In the genomic region with DNA sequence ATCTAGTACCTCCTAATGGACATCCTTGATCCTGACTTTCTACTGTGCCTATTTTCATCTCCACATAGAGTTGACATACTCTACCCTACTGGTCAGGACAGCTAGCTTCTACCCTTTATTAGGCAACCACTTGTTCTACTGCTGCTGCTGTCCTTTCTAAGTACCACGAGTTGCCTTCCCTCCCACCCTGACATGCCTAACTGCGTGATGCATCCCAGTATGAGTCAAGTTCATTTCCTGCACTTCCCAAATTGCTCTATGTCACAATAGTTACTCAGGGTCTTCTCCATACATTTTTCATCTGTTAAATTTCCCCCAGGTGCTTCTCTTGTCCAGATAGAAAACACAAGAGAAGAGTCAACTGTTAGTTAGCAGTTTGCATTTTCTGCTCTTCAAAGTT, we compare ENCODE assay signal across 15 cellular contexts.
DNase-seq lines count a peak whose midpoint lies in the region; ATAC-seq and TF ChIP-seq lines count a peak whose summit lies in the region.
"Had no signal": no experiment of that assay in that cellular context is flagged by ENCODE, and none has a peak within 500 bp of the region (broad histone marks: within the 10 kb centered on the region; RNA-seq: fewer than 3 reads in every experiment).

No MANE protein-coding gene starts in this region.

- H3K9ac ChIP-seq in mesenchymal stem cell (ENCODE audit: low read length) = no peak overlapping the region

- no peak overlapping the region for H2BK120ac ChIP-seq in mesenchymal stem cell (ENCODE audit: low read depth, low read length)

- no peak overlapping the region for H2BK12ac ChIP-seq in mesenchymal stem cell (ENCODE audit: low read length in 2 of 2)

- no peak overlapping the region for H4K8ac ChIP-seq in mesenchymal stem cell (ENCODE audit: low read length)

- no peak overlapping the region for H2AFZ ChIP-seq in mesenchymal stem cell (ENCODE audit: low read depth, low read length)

- no peak overlapping the region for H4K91ac ChIP-seq in mesenchymal stem cell (ENCODE audit: low read length)

- no peak overlapping the region for H2BK5ac ChIP-seq in mesenchymal stem cell (ENCODE audit: low read depth, low read length, poor library complexity, severe bottlenecking)

- H3K4me1 ChIP-seq in mesenchymal stem cell (ENCODE audit: control insufficient read depth, insufficient read depth, low read depth, low read length) = peaks cover 2% of the 10 kb centered on the region
- H3K4me1 ChIP-seq: heart right ventricle had no signal

- WGBS in mesenchymal stem cell = 4% methylated on average over 2 of the region's 2 CpGs

- no peak overlapping the region for H3K4ac ChIP-seq in mesenchymal stem cell (ENCODE audit: low read depth in 1 of 2, low read length in 2 of 2)

- H3K4me2 ChIP-seq in mesenchymal stem cell (ENCODE audit: low read length, poor library complexity, severe bottlenecking) = no peak overlapping the region

- peak overlapping the region; percentile 4 for H3K27ac ChIP-seq in mesenchymal stem cell (ENCODE audit: low read length, poor library complexity, severe bottlenecking)
- H3K27ac ChIP-seq: heart right ventricle had no signal

- H3K36me3 ChIP-seq in mesenchymal stem cell (ENCODE audit: control insufficient read depth in 1 of 2, insufficient read depth in 2 of 2, low read depth in 1 of 2, low read length in 2 of 2) = peaks cover 0 to 20% of the 10 kb centered on the region in 2 experiments
- H3K36me3 ChIP-seq: heart right ventricle had no signal

- H3K27me3 ChIP-seq in mesenchymal stem cell (ENCODE audit: control insufficient read depth in 1 of 2, insufficient read depth in 1 of 2, low read length in 2 of 2) = no peaks in the 10 kb centered on the region
- H3K27me3 ChIP-seq: heart right ventricle had no signal

- peak; percentile 32 for DNase-seq in CD1c-positive myeloid dendritic cell (ENCODE audit: extremely low spot score)
- DNase-seq in M059J (ENCODE audit: low read depth) = peak; percentile 74
- DNase-seq in choroid plexus epithelial cell (ENCODE audit: low read depth) = peak; percentile 55
- DNase-seq in mesenchymal stem cell = peak; percentile 38
- DNase-seq in stimulated activated CD8-positive, alpha-beta memory T cell treated with anti-CD3 and anti-CD28 coated beads, Interleukin-4, amount 100 ng/mL, for 48 hours = no peak
- DNase-seq in activated T-cell treated with anti-CD3 and anti-CD28 coated beads for 4 hours = no peak
- DNase-seq: activated CD4-positive, alpha-beta T cell treated with anti-CD3 and anti-CD28 coated beads for 4 hours; aorta; H7; heart right ventricle; left colon; NCI-H1048; NCI-H446 treated with DMSO at 0.1 percent for 48 hours had no signal

- no peak overlapping the region for H3K23ac ChIP-seq in mesenchymal stem cell (ENCODE audit: low read length in 2 of 2)

- H3K4me3 ChIP-seq in choroid plexus epithelial cell (ENCODE audit: low read depth, low read length) = no peak overlapping the region
- H3K4me3 ChIP-seq in mesenchymal stem cell (ENCODE audit: insufficient read depth in 1 of 2, low read depth in 1 of 2, low read length in 2 of 2) = no peak overlapping the region
- H3K4me3 ChIP-seq: heart right ventricle had no signal

- TF ChIP-seq CTCF in choroid plexus epithelial cell (conservative IDR thresholded peaks at IDR 0.05; ENCODE audit: low read depth, low read length) = no peak

- H2BK15ac ChIP-seq in mesenchymal stem cell (ENCODE audit: low read depth, poor library complexity, severe bottlenecking) = no peak overlapping the region

- peak overlapping the region; percentile 62 for H2AK5ac ChIP-seq in mesenchymal stem cell (ENCODE audit: low read length, severe bottlenecking)

- H3K79me1 ChIP-seq in mesenchymal stem cell (replicated peaks; ENCODE audit: low read length, poor library complexity, severe bottlenecking) = peaks cover 11% of the 10 kb centered on the region

- H3K18ac ChIP-seq in mesenchymal stem cell (ENCODE audit: low read depth in 1 of 2, low read length in 2 of 2) = no peak overlapping the region

- H3K9me3 ChIP-seq in mesenchymal stem cell (ENCODE audit: control insufficient read depth, low read length) = no peaks in the 10 kb centered on the region
- H3K9me3 ChIP-seq: heart right ventricle had no signal

- no peak overlapping the region for H3K14ac ChIP-seq in mesenchymal stem cell (ENCODE audit: low read length in 2 of 2)

- ATAC-seq in GM18868 (IDR thresholded peaks at IDR 0.05; ENCODE audit: unreplicated experiment) (no peak), HG02970 (IDR thresholded peaks at IDR 0.05; ENCODE audit: low FRiP score, unreplicated experiment) (no peak)
- ATAC-seq: heart right ventricle, left colon had no signal

Comparison
In these comparisons a context has a peak if more than half of its experiments do, and no peak if none do; other contexts are left out.
1. DNase-seq: peak in CD1c-positive myeloid dendritic cell (single experiment), M059J (single experiment), choroid plexus epithelial cell (single experiment) and mesenchymal stem cell (single experiment); none in stimulated activated CD8-positive, alpha-beta memory T cell treated with anti-CD3 and anti-CD28 coated beads, Interleukin-4, amount 100 ng/mL, for 48 hours (single experiment) and activated T-cell treated with anti-CD3 and anti-CD28 coated beads for 4 hours (single experiment).